8 cellular contexts compared by ENCODE assay signal in the genomic region with DNA sequence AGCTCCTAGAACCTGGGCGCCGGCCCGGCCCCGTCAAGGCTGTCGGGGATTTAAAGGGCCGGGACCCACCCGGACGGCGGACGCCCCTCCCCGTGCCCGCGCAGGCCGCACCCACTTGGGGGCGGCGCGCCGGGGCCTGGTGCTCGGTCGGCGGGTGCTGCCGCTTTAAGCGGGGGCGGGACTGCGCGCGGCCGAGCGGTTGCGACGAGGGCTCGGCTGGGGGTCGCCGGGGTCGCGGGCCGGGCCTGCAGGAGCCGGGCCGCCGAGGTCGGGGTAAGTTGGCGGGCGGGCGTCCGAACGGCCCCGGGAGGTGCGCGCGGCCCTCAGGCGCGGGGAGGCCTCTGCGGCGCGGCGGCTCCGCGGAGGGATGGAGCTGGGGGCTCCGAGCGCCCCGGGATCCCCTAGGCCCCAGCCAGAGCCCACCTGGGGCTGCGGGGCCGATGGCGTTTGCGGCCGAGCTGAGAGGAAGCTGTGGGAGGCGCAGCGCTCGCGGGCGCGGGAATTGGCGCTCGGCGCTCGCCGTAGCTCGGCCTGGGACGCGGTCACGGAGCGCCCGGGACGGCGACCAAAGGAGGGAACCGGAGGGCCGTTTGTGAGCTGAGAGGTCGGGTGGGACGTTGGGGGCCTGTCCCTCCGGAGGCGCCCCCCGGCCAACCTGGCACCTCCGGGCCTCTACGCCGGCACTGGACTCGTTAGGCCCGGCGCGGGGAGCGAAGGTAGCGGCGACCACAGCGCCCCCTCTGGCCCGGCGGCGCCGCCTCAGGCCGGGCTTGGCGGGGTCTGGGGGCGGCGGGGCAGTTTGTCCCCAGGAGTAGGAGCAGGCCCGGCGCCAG. TPM values are rescaled to one million over a fixed set of nuclear protein-coding genes. Genes with fewer than 3 reads are reported as not detected.
DNase-seq lines count a peak whose midpoint lies in the region; ATAC-seq and TF ChIP-seq lines count a peak whose summit lies in the region.

A gene (plus strand): TSS at position 168 of the 833 bp plus-strand sequence. CDS start 2,619 bp downstream, outside the sequence.

- no peaks in the 10 kb centered on the region for H3K9me3 Mint-ChIP-seq in activated naive CD4-positive, alpha-beta T cell treated with anti-CD3 and anti-CD28 coated beads, Interleukin-2, amount 50 U/mL, for 72 hours
- H3K9me3 Mint-ChIP-seq in osteocyte (ENCODE audit: unreplicated experiment), result no peaks in the 10 kb centered on the region

- H3K27me3 Mint-ChIP-seq in osteocyte (ENCODE audit: unreplicated experiment), result no peaks in the 10 kb centered on the region

- peaks cover 15% of the 10 kb centered on the region for H3K4me1 Mint-ChIP-seq in osteocyte (ENCODE audit: unreplicated experiment)

- H3K27me3 ChIP-seq in SJSA1 (replicated peaks) (no peaks in the 10 kb centered on the region), thymus (ENCODE audit: control insufficient read depth, insufficient read depth) (no peaks in the 10 kb centered on the region)

- H3K9me3 ChIP-seq in SJSA1 (replicated peaks), result peaks cover 4% of the 10 kb centered on the region; the same call in 1 of the 2 replicates
- no peaks in the 10 kb centered on the region for H3K9me3 ChIP-seq in thymus (ENCODE audit: control insufficient read depth)

- WGBS in thymus, result under 1% methylated on average over 113 of the region's 113 CpGs

- H3K36me3 Mint-ChIP-seq in activated naive CD4-positive, alpha-beta T cell treated with anti-CD3 and anti-CD28 coated beads, Interleukin-2, amount 50 U/mL, for 72 hours, result peaks cover 5 to 6% of the 10 kb centered on the region in 2 donors
- peaks cover 12% of the 10 kb centered on the region for H3K36me3 Mint-ChIP-seq in osteocyte (ENCODE audit: unreplicated experiment)

- H3K4me3 ChIP-seq in SJSA1 (peak within 1 kb of the TSS; percentile 100), thymus (ENCODE audit: low read length) (peak within 1 kb of the TSS; percentile 96)

- peaks cover 16% of the 10 kb centered on the region for H3K4me1 ChIP-seq in SJSA1 (replicated peaks)
- H3K4me1 ChIP-seq in thymus (ENCODE audit: control insufficient read depth, insufficient read depth, low read length), result peaks cover 5% of the 10 kb centered on the region

- peak; percentile 39 for DNase-seq in DMS79 treated with DMSO at 0.1 percent for 48 hours (lab: John Stamatoyannopoulos, UW)
- peak; percentile 82 for DNase-seq in HuH-7 (ENCODE audit: low spot score)
- DNase-seq in SJSA1 (ENCODE audit: low read depth in 1 of 2, low spot score in 2 of 2), result peak; percentile 64 to 78
- peak; percentile 82 to 83 for DNase-seq in activated naive CD4-positive, alpha-beta T cell treated with anti-CD3 and anti-CD28 coated beads, Interleukin-2, amount 50 U/mL, for 72 hours (ENCODE audit: low spot score in 2 of 2)
- peak; percentile 68 for DNase-seq in glomerular visceral epithelial cell (ENCODE audit: extremely low spot score)
- DNase-seq in osteocyte (ENCODE audit: extremely low spot score, unreplicated experiment), result peak; percentile 94

- H3K27ac ChIP-seq in SJSA1 (peak within 1 kb of the TSS; percentile 78), thymus (ENCODE audit: low read depth) (peak within 1 kb of the TSS; percentile 96)

- H3K4me3 Mint-ChIP-seq in osteocyte (ENCODE audit: unreplicated experiment), result peak within 1 kb of the TSS; percentile 89

- peak within 1 kb of the TSS; percentile 98 for H3K27ac Mint-ChIP-seq in activated naive CD4-positive, alpha-beta T cell treated with anti-CD3 and anti-CD28 coated beads, Interleukin-2, amount 50 U/mL, for 72 hours
- peak within 1 kb of the TSS; percentile 75 for H3K27ac Mint-ChIP-seq in osteocyte (ENCODE audit: unreplicated experiment)

- TF ChIP-seq CTCF in osteocyte (IDR thresholded peaks at IDR 0.05), result peak; percentile 99

- ATAC-seq in GM21423 (IDR thresholded peaks at IDR 0.05; ENCODE audit: unreplicated experiment), result peak; percentile 64
- peak; percentile 77 to 82 for ATAC-seq in activated naive CD4-positive, alpha-beta T cell treated with anti-CD3 and anti-CD28 coated beads, Interleukin-2, amount 50 U/mL, for 72 hours

- H3K36me3 ChIP-seq in SJSA1 (peaks cover 45% of the 10 kb centered on the region), thymus (ENCODE audit: control insufficient read depth, insufficient read depth) (peaks cover 22% of the 10 kb centered on the region)

RNA-seq across cellular contexts. Expression of the gene that starts here (rescaled TPM):
- total RNA-seq in SJSA1 (2014; rRNA removed; shearing (Covaris generic)), result 5.6 and 12.7 TPM in 2 replicates
- 10 to 100 TPM; 49.8 to 58.3 TPM for total RNA-seq in activated naive CD4-positive, alpha-beta T cell treated with anti-CD3 and anti-CD28 coated beads, Interleukin-2, amount 50 U/mL, for 72 hours
- 48.5 and 56.0 TPM in 2 replicates for total RNA-seq in osteocyte
- polyA plus RNA-seq in thymus, result 15.1 TPM

Comparison
In these comparisons a context has a peak if more than half of its experiments do, and no peak if none do; other contexts are left out.
1. Peak in every context shown above with its lines: DNase-seq, ATAC-seq, H3K4me3 ChIP-seq and H3K27ac ChIP-seq.
2. DNase-seq: peak in every context shown above with its lines; median percentile 94 in osteocyte; 82 in activated naive CD4-positive, alpha-beta T cell treated with anti-CD3 and anti-CD28 coated beads, Interleukin-2, amount 50 U/mL, for 72 hours; 82 in HuH-7; 71 in SJSA1; 68 in glomerular visceral epithelial cell; 39 in DMS79 treated with DMSO at 0.1 percent for 48 hours.